24 cellular contexts compared by ENCODE assay signal in genomic region chr10:78251041-78251434, GRCh38.
DNase-seq lines count a peak whose midpoint lies in the region; ATAC-seq, FAIRE-seq and TF ChIP-seq lines count a peak whose summit lies in the region.
"Had no signal": no experiment of that assay in that cellular context is flagged by ENCODE, and none has a peak within 500 bp of the region (broad histone marks: within the 10 kb centered on the region; RNA-seq: fewer than 3 reads in every experiment).

No MANE protein-coding gene starts in this region.

- intact Hi-C loops in K562 (cut with micrococcal nuclease) = no loop called here
- intact Hi-C loops in spleen (cut with DNase I; ENCODE audit: low total_unique reads) = no loop called here
- intact Hi-C loops in esophagus muscularis mucosa (cut with DNase I) = no loop called here

- H3K27ac Mint-ChIP-seq in HFFc6 = peak overlapping the region; percentile 3; the same call in 1 of the 2 replicates
- H3K27ac Mint-ChIP-seq: CD4-positive, CD25-positive, alpha-beta regulatory T cell; GM23338 had no signal

- in situ Hi-C loops in K562 (cut with MboI) = no loop called here

- no peak overlapping the region for H3K4me3 Mint-ChIP-seq in HFFc6
- H3K4me3 Mint-ChIP-seq: CD4-positive, CD25-positive, alpha-beta regulatory T cell; GM23338 had no signal

- H3K4me1 Mint-ChIP-seq in HFFc6 (ENCODE audit: low read depth) = peaks cover 61% of the 10 kb centered on the region

- DNase-seq in HFFc6 (no peak), K562 (ENCODE audit: extremely low read depth in 1 of 4, low spot score in 3 of 4) (no peak), kidney tubule cell (ENCODE audit: low spot score) (peak; percentile 76), spleen (no peak), esophagus muscularis mucosa (ENCODE audit: extremely low spot score) (no peak)
- DNase-seq in stimulated activated CD4-positive, alpha-beta T cell treated with anti-CD3 and anti-CD28 coated beads, Interleukin-4, amount 100 ng/mL, for 1 hour = no peak
- DNase-seq: Caco-2; CD4-positive, CD25-positive, alpha-beta regulatory T cell; DMS153; HCEC 1CT; MG63; NCI-H1048; NCI-H1436; NCI-H1930; NCI-H524 treated with DMSO at 0.1 percent for 48 hours; PC-3; RPMI8226; SHP77 treated with DMSO at 0.1 percent for 48 hours; SK-N-SH had no signal

- no peaks in the 10 kb centered on the region for H3K9me1 ChIP-seq in K562 (ENCODE audit: control insufficient read depth, insufficient read depth, low read length)

- BruUV-seq in K562 (replicated peaks; lab: Mats Ljungman, UMichigan) = no TSS peak

- H3K36me3 ChIP-seq in K562 (ENCODE audit: control insufficient read depth, insufficient read depth, low read length) = no peaks in the 10 kb centered on the region
- H3K36me3 ChIP-seq in spleen = no peaks in the 10 kb centered on the region
- H3K36me3 ChIP-seq in esophagus muscularis mucosa = no peaks in the 10 kb centered on the region

- POLR2A ChIA-PET in K562 (lab: Yijun Ruan, JAX) = interaction anchor here (1.3 kb wide), 1 partner anchor 22 kb away, joined by 3 read pairs; no protein-coding TSS in a partner anchor

- H3K36me3 Mint-ChIP-seq in HFFc6 (ENCODE audit: low read depth) = peaks cover 5% of the 10 kb centered on the region; the same call in 1 of the 2 replicates
- H3K36me3 Mint-ChIP-seq: CD4-positive, CD25-positive, alpha-beta regulatory T cell had no signal

- H3K79me2 ChIP-seq in K562 (ENCODE audit: control insufficient read depth, insufficient read depth, low read length) = no peaks in the 10 kb centered on the region

- peaks cover 9 to 43% of the 10 kb centered on the region in 2 experiments; a peak in 4 of 5 replicates for H3K27me3 ChIP-seq in K562 (ENCODE audit: control insufficient read depth in 2 of 2, insufficient read depth in 2 of 2, low read length in 2 of 2)
- H3K27me3 ChIP-seq in spleen (replicated peaks in 1 of 7) = no peaks in the 10 kb centered on the region
- H3K27me3 ChIP-seq in esophagus muscularis mucosa = no peaks in the 10 kb centered on the region
- H3K27me3 ChIP-seq: MG63 had no signal

- TF ChIP-seq POLR2A in K562 (conservative IDR thresholded peaks at IDR 0.05) (no peak), spleen (IDR thresholded peaks at IDR 0.05) (no peak), esophagus muscularis mucosa (IDR thresholded peaks at IDR 0.05; ENCODE audit: low read depth) (no peak)

- TF ChIP-seq CTCF in HFFc6 (IDR thresholded peaks at IDR 0.05) = no peak
- TF ChIP-seq CTCF in K562 (IDR thresholded peaks at IDR 0.05 in 2 of 3, conservative IDR thresholded peaks at IDR 0.05 in 1 of 3; ENCODE audit: insufficient read depth in 2 of 3, low read depth in 1 of 3, low read length in 3 of 3) = no peak
- TF ChIP-seq CTCF in spleen (IDR thresholded peaks at IDR 0.05 in 8 of 11, conservative IDR thresholded peaks at IDR 0.05 in 3 of 11) = no peak
- no peak for TF ChIP-seq CTCF in esophagus muscularis mucosa (IDR thresholded peaks at IDR 0.05)

- no peaks in the 10 kb centered on the region for H3K9me3 Mint-ChIP-seq in HFFc6
- H3K9me3 Mint-ChIP-seq: CD4-positive, CD25-positive, alpha-beta regulatory T cell had no signal

- no peak overlapping the region for H3K4me3 ChIP-seq in K562
- peak overlapping the region in 1 of 8 donors; percentile 41 for H3K4me3 ChIP-seq in spleen
- no peak overlapping the region for H3K4me3 ChIP-seq in esophagus muscularis mucosa
- H3K4me3 ChIP-seq: GM12878, GM23338, MG63 had no signal

- H3K27ac ChIP-seq in K562 (ENCODE audit: extremely low read depth, low read depth, low read length) (no peak overlapping the region), spleen (peak overlapping the region in 6 of 8 donors; percentile 24 to 80 (median 65)), esophagus muscularis mucosa (replicated peaks in 1 of 4) (no peak overlapping the region)

- H3K9me3 ChIP-seq in K562 (replicated peaks; ENCODE audit: control insufficient read depth, insufficient read depth, low read depth, low read length) (no peaks in the 10 kb centered on the region), spleen (no peaks in the 10 kb centered on the region), esophagus muscularis mucosa (no peaks in the 10 kb centered on the region)
- H3K9me3 ChIP-seq: Caco-2, MG63, SK-N-SH had no signal

- no peaks in the 10 kb centered on the region for H4K20me1 ChIP-seq in K562 (replicated peaks; ENCODE audit: control insufficient read depth, insufficient read depth, low read length)

- no peak for TF ChIP-seq RAD21 in K562 (CRISPR knock-in tag; conservative IDR thresholded peaks at IDR 0.05 in 1 of 2, IDR thresholded peaks at IDR 0.05 in 1 of 2)

- no peak for FAIRE-seq in K562 (lab: Jason Lieb, UNC)
- FAIRE-seq: GM12878, GM18507, HepG2 had no signal

- H2AFZ ChIP-seq in K562 (ENCODE audit: low read depth, low read length) = no peak overlapping the region
- H2AFZ ChIP-seq: GM23338 had no signal

- no peaks in the 10 kb centered on the region for H3K27me3 Mint-ChIP-seq in HFFc6 (ENCODE audit: insufficient read depth)

- CTCF ChIA-PET in K562 (lab: Yijun Ruan, JAX; ENCODE audit: low intra/inter-chr PET ratio) = no interaction called here

- H3K9ac ChIP-seq in K562 (ENCODE audit: insufficient read depth in 1 of 2, low read depth in 2 of 2, low read length in 2 of 2) = no peak overlapping the region
- H3K9ac ChIP-seq: SK-N-SH had no signal

- TF ChIP-seq EP300 in K562 (IDR thresholded peaks at IDR 0.05; ENCODE audit: low read length) (no peak), esophagus muscularis mucosa (IDR thresholded peaks at IDR 0.05) (no peak)

- WGBS in K562 (ENCODE audit: insufficient coverage, low coverage, missing lambda C conversion rate) = 2% methylated on average over 6 of the region's 6 CpGs
- 74 to 87% (median 81%) methylated on average over 6 of the region's 6 CpGs for WGBS in spleen, 5 donors
- WGBS in esophagus muscularis mucosa = 91% methylated on average over 6 of the region's 6 CpGs

- H3K4me1 ChIP-seq in K562 (replicated peaks in 1 of 2; ENCODE audit: control insufficient read depth in 2 of 2, insufficient read depth in 2 of 2, low read length in 2 of 2) = peaks cover 2 to 10% of the 10 kb centered on the region in 2 experiments; a peak in 3 of 5 replicates
- H3K4me1 ChIP-seq in spleen = peaks cover 0 to 42% (median 22%) of the 10 kb centered on the region in 6 donors
- H3K4me1 ChIP-seq in esophagus muscularis mucosa = peaks cover 5 to 23% (median 20%) of the 10 kb centered on the region in 4 donors

- no peak overlapping the region for H3K4me2 ChIP-seq in K562 (ENCODE audit: insufficient read depth, low read length)
- H3K4me2 ChIP-seq: GM23338, SK-N-SH had no signal

- ATAC-seq in K562 (no peak), HG03159 (IDR thresholded peaks at IDR 0.05; ENCODE audit: unreplicated experiment) (no peak)
- ATAC-seq: GM12878, GM23338, HepG2, PC-3 had no signal

TF ChIP-seq in K562, 482 proteins besides CTCF, POLR2A, EP300 and RAD21:
- TF ChIP-seq HINFP (tag; conservative IDR thresholded peaks at IDR 0.05; ENCODE audit: low read depth) (0 out of 2 replicates have a peak, but pooled peaks have one; percentile 36), ZNF232 (CRISPR knock-in tag; IDR thresholded peaks at IDR 0.05) (no peak)

Comparison
In these comparisons a context has a peak if more than half of its experiments do, and no peak if none do; other contexts are left out.
1. H3K27ac ChIP-seq: peak in spleen (6 of 8); none in K562 (single experiment) and esophagus muscularis mucosa (0 of 4).